ENCODE assay signal across 1 cellular context in the genomic region with DNA sequence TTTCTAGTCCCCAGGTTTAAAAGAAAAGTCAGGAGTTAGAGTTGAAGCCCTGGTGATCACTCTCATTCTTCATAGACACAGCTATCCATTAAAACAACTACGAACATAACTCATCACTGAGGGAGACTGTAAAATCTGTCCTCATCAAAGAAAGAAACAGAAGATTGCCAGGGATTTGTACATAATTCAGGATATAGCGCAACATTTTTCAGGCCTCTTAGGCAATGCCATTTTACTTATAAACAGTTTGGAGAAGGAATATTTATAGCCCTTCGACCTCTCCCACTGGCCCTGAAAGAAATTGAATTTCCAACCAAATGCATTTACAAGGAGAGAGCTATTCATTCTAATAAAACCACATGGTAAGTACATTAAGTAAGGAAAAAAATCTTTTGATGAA.
TF ChIP-seq lines count a peak whose summit lies in the region.

No MANE protein-coding gene starts in this region.

TF ChIP-seq in K562, 482 proteins besides CTCF, POLR2A, EP300 and RAD21 (continued from another document):
- TF ChIP-seq U2AF1 (optimal IDR thresholded peaks at IDR 0.05; ENCODE audit: low read depth, low read length) (no peak), ZC3H11A (IDR thresholded peaks at IDR 0.05; ENCODE audit: low read depth, low read length) (no peak)
- TF ChIP-seq, protein P1, sequence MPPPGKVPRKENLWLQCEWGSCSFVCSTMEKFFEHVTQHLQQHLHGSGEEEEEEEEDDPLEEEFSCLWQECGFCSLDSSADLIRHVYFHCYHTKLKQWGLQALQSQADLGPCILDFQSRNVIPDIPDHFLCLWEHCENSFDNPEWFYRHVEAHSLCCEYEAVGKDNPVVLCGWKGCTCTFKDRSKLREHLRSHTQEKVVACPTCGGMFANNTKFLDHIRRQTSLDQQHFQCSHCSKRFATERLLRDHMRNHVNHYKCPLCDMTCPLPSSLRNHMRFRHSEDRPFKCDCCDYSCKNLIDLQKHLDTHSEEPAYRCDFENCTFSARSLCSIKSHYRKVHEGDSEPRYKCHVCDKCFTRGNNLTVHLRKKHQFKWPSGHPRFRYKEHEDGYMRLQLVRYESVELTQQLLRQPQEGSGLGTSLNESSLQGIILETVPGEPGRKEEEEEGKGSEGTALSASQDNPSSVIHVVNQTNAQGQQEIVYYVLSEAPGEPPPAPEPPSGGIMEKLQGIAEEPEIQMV (tag; conservative IDR thresholded peaks at IDR 0.05; ENCODE audit: low read depth), result no peak
- TF ChIP-seq, protein P2, sequence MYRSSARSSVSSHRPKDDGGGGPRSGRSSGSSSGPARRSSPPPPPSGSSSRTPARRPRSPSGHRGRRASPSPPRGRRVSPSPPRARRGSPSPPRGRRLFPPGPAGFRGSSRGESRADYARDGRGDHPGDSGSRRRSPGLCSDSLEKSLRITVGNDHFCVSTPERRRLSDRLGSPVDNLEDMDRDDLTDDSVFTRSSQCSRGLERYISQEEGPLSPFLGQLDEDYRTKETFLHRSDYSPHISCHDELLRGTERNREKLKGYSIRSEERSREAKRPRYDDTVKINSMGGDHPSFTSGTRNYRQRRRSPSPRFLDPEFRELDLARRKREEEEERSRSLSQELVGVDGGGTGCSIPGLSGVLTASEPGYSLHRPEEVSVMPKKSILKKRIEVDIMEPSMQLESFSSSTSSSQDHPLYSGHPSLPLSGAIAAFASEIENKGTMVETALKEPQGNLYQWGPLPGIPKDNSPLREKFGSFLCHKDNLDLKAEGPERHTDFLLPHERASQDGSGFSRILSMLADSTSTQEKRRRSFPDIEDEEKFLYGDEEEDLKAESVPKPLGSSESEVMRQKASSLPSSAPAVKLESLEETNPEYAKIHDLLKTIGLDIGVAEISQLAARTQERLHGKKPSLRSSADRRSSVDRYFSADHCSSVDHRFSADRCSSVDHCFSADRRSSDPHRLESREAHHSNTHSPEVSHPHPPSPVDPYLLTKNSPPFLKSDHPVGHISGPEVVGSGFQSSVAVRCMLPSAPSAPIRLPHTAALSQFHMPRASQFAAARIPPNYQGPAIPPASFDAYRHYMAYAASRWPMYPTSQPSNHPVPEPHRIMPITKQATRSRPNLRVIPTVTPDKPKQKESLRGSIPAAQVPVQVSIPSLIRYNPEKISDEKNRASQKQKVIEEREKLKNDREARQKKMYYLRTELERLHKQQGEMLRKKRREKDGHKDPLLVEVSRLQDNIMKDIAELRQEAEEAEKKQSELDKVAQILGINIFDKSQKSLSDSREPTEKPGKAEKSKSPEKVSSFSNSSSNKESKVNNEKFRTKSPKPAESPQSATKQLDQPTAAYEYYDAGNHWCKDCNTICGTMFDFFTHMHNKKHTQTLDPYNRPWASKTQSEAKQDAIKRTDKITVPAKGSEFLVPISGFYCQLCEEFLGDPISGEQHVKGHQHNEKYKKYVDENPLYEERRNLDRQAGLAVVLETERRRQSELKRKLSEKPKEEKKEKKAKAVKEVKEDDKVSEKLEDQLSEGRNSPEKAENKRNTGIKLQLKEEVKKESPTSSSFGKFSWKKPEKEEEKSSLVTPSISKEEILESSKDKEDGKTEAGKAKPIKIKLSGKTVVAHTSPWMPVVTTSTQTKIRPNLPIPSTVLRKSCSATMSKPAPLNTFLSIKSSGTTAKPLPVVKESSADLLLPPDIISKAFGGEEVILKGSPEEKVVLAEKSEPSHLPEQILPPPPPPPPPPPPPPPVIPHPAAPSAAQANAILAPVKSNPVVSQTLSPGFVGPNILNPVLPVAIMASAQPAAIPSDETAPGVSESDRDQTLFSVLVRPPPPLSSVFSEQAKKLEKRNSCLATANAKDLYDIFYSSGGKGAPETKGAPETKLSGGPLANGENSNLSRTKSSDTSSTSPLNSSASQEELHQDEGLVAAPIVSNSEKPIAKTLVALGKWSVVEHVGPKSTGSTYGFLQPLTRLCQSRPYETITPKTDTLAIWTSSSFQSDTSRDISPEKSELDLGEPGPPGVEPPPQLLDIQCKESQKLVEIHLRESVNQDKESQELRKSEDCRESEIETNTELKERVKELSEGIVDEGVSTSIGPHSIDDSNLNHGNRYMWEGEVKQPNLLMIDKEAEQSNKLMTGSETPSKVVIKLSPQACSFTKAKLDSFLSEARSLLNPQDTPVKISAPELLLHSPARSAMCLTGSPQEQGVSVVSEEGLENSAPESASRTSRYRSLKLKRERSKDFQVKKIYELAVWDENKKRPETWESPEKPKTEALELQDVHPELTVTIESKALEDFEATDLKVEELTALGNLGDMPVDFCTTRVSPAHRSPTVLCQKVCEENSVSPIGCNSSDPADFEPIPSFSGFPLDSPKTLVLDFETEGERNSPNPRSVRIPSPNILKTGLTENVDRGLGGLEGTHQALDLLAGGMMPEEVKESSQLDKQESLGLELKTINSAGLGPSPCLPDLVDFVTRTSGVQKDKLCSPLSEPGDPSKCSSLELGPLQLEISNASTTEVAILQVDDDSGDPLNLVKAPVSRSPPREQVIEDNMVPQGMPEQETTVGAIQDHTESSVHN (IDR thresholded peaks at IDR 0.05; ENCODE audit: borderline replicate concordance in 1 of 2, low read depth in 1 of 2), result no peak
TF ChIP-seq in K562: peak in this region for 0.
